Comparison of ENCODE assay signal across 10 cellular contexts in genomic region chr6:30507849-30508843, GRCh38.
DNase-seq lines count a peak whose midpoint lies in the region.
"Had no signal": no experiment of that assay in that cellular context is flagged by ENCODE, and none has a peak within 500 bp of the region (broad histone marks: within the 10 kb centered on the region; RNA-seq: fewer than 3 reads in every experiment).

No MANE protein-coding gene starts in this region.

- peaks cover 2% of the 10 kb centered on the region for H3K36me3 Mint-ChIP-seq in activated naive CD4-positive, alpha-beta T cell treated with anti-CD3 and anti-CD28 coated beads, Interleukin-2, amount 50 U/mL, for 24 hours

- no peaks in the 10 kb centered on the region for H3K9me3 ChIP-seq in effector memory CD4-positive, alpha-beta T cell (ENCODE audit: control insufficient read depth, low read length)
- H3K9me3 ChIP-seq: right atrium auricular region had no signal

- H3K4me3 ChIP-seq in effector memory CD4-positive, alpha-beta T cell (ENCODE audit: insufficient read depth, low read depth, low read length, poor library complexity, severe bottlenecking) = no peak overlapping the region
- H3K4me3 ChIP-seq: right atrium auricular region had no signal

- H3K4me3 Mint-ChIP-seq in activated naive CD4-positive, alpha-beta T cell treated with anti-CD3 and anti-CD28 coated beads, Interleukin-2, amount 50 U/mL, for 24 hours = peak overlapping the region; percentile 67

- no peaks in the 10 kb centered on the region for H3K27me3 ChIP-seq in effector memory CD4-positive, alpha-beta T cell (replicated peaks; ENCODE audit: control insufficient read depth, insufficient read depth, low read length, poor library complexity, severe bottlenecking)
- H3K27me3 ChIP-seq: right atrium auricular region had no signal

- H3K27ac Mint-ChIP-seq in activated naive CD4-positive, alpha-beta T cell treated with anti-CD3 and anti-CD28 coated beads, Interleukin-2, amount 50 U/mL, for 24 hours = peak overlapping the region; percentile 92

- no peak for DNase-seq in activated naive CD4-positive, alpha-beta T cell treated with Interleukin-2 at 50 U/mL for 16 hours
- DNase-seq in NAMALWA (ENCODE audit: low spot score) = peak; percentile 36
- DNase-seq in effector memory CD4-positive, alpha-beta T cell = no peak
- DNase-seq in effector CD4-positive, alpha-beta T cell = no peak
- DNase-seq in LoVo (ENCODE audit: low spot score) = no peak
- DNase-seq in NCI-H187 (lab: John Stamatoyannopoulos, UW) = no peak
- DNase-seq in NCI-H1105 treated with DMSO at 0.1 percent for 48 hours (lab: John Stamatoyannopoulos, UW) = no peak
- DNase-seq: kidney had no signal

- no peaks in the 10 kb centered on the region for H3K27me3 Mint-ChIP-seq in activated naive CD4-positive, alpha-beta T cell treated with anti-CD3 and anti-CD28 coated beads, Interleukin-2, amount 50 U/mL, for 24 hours

- peaks cover 40% of the 10 kb centered on the region for H3K4me1 ChIP-seq in effector memory CD4-positive, alpha-beta T cell (ENCODE audit: control insufficient read depth, insufficient read depth, low read length, poor library complexity, severe bottlenecking)
- H3K4me1 ChIP-seq: right atrium auricular region had no signal

- peaks cover 72% of the 10 kb centered on the region for H3K4me1 Mint-ChIP-seq in activated naive CD4-positive, alpha-beta T cell treated with anti-CD3 and anti-CD28 coated beads, Interleukin-2, amount 50 U/mL, for 24 hours

- H3K9me3 Mint-ChIP-seq in activated naive CD4-positive, alpha-beta T cell treated with anti-CD3 and anti-CD28 coated beads, Interleukin-2, amount 50 U/mL, for 24 hours = peaks cover 5% of the 10 kb centered on the region

- peak overlapping the region; percentile 54 for H3K27ac ChIP-seq in effector memory CD4-positive, alpha-beta T cell (ENCODE audit: insufficient read depth, low read length, poor library complexity, severe bottlenecking)

- no peaks in the 10 kb centered on the region for H3K36me3 ChIP-seq in effector memory CD4-positive, alpha-beta T cell (ENCODE audit: control insufficient read depth, insufficient read depth, low read length)
- H3K36me3 ChIP-seq: right atrium auricular region had no signal
